Comparison of ENCODE assay signal across 2 cellular contexts in genomic region chr6:73308712-73309533, GRCh38.
A peak's percentile ranks its signal among the peaks of the same experiment; 100 is the strongest.
TF ChIP-seq lines count a peak whose summit lies in the region.

No MANE protein-coding gene starts in this region.

TF ChIP-seq in K562, 482 proteins besides CTCF, POLR2A, EP300 and RAD21 (continues in another document):
- TF ChIP-seq ZNF121 (CRISPR knock-in tag; conservative IDR thresholded peaks at IDR 0.05): 0 out of 2 replicates have a peak, but pooled peaks have one; percentile 7
- TF ChIP-seq COPS2 (conservative IDR thresholded peaks at IDR 0.05): no peak
- 0 out of 2 replicates have a peak, but pooled peaks have one; percentile 5 for TF ChIP-seq ZBTB1 (CRISPR knock-in tag; IDR thresholded peaks at IDR 0.05; ENCODE audit: borderline replicate concordance, low read depth)
- TF ChIP-seq KLF13 (tag; IDR thresholded peaks at IDR 0.05; ENCODE audit: borderline replicate concordance, low read depth): no peak
- TF ChIP-seq CHD1 (IDR thresholded peaks at IDR 0.05; ENCODE audit: low read length): peak; percentile 30
- no peak for TF ChIP-seq ZNF224 (CRISPR knock-in tag; IDR thresholded peaks at IDR 0.05)
- peak; percentile 68 for TF ChIP-seq ELF1 (tag; IDR thresholded peaks at IDR 0.05)
- no peak for TF ChIP-seq NR2C2 (CRISPR knock-in tag; IDR thresholded peaks at IDR 0.05)
- peak; percentile 87 for TF ChIP-seq NR2C2 (tag; IDR thresholded peaks at IDR 0.05)
- 0 out of 2 replicates have a peak, but pooled peaks have one; percentile 17 for TF ChIP-seq C11orf30 (IDR thresholded peaks at IDR 0.05; ENCODE audit: low read depth)
- TF ChIP-seq, protein P1, sequence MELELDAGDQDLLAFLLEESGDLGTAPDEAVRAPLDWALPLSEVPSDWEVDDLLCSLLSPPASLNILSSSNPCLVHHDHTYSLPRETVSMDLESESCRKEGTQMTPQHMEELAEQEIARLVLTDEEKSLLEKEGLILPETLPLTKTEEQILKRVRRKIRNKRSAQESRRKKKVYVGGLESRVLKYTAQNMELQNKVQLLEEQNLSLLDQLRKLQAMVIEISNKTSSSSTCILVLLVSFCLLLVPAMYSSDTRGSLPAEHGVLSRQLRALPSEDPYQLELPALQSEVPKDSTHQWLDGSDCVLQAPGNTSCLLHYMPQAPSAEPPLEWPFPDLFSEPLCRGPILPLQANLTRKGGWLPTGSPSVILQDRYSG (tag; conservative IDR thresholded peaks at IDR 0.05; ENCODE audit: low read depth): no peak
- peak; percentile 6 for TF ChIP-seq HNRNPLL (IDR thresholded peaks at IDR 0.05; ENCODE audit: low read depth, low read length, poor library complexity, severe bottlenecking)
- peak; percentile 54; the same call in 1 of the 2 replicates for TF ChIP-seq ZBTB33 (CRISPR knock-in tag; IDR thresholded peaks at IDR 0.05)
- TF ChIP-seq FOXM1 (IDR thresholded peaks at IDR 0.05; ENCODE audit: low read depth): no peak
- no peak for TF ChIP-seq FOXM1 (CRISPR knock-in tag; IDR thresholded peaks at IDR 0.05; ENCODE audit: low read depth)
- peak; percentile 26; the same call in 1 of the 2 replicates for TF ChIP-seq ETV1 (tag; conservative IDR thresholded peaks at IDR 0.05; ENCODE audit: low read depth)
- peak; percentile 89 for TF ChIP-seq CTCFL (IDR thresholded peaks at IDR 0.05; ENCODE audit: borderline replicate concordance, insufficient read depth, low read depth, low read length, poor library complexity, severe bottlenecking)
- no peak for TF ChIP-seq POLR2AphosphoS5 (IDR thresholded peaks at IDR 0.05; ENCODE audit: control insufficient read depth, insufficient read depth, low read depth, low read length)
- no peak for TF ChIP-seq DMBX1 (CRISPR knock-in tag; IDR thresholded peaks at IDR 0.05; ENCODE audit: borderline replicate concordance)
- TF ChIP-seq TAF9B (IDR thresholded peaks at IDR 0.05; ENCODE audit: partially characterized antibody): no peak
- TF ChIP-seq RCOR1 (IDR thresholded peaks at IDR 0.05; ENCODE audit: borderline replicate concordance in 1 of 2, low read depth in 2 of 2, low read length in 2 of 2): peak in 1 of 2 experiments; percentile 44; a peak in 1 of 4 replicates
- peak; percentile 51 for TF ChIP-seq PHF20 (IDR thresholded peaks at IDR 0.05; ENCODE audit: partially characterized antibody)
- no peak for TF ChIP-seq PHF8 (IDR thresholded peaks at IDR 0.05; ENCODE audit: borderline replicate concordance, low read length)
- no peak for TF ChIP-seq TGIF2 (CRISPR knock-in tag; IDR thresholded peaks at IDR 0.05)
- TF ChIP-seq, protein P2, sequence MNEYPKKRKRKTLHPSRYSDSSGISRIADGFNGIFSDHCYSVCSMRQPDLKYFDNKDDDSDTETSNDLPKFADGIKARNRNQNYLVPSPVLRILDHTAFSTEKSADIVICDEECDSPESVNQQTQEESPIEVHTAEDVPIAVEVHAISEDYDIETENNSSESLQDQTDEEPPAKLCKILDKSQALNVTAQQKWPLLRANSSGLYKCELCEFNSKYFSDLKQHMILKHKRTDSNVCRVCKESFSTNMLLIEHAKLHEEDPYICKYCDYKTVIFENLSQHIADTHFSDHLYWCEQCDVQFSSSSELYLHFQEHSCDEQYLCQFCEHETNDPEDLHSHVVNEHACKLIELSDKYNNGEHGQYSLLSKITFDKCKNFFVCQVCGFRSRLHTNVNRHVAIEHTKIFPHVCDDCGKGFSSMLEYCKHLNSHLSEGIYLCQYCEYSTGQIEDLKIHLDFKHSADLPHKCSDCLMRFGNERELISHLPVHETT (CRISPR knock-in tag; conservative IDR thresholded peaks at IDR 0.05 in 1 of 2, IDR thresholded peaks at IDR 0.05 in 1 of 2): peak in 1 of 2 experiments; percentile 38; a peak in 1 of 4 replicates
- no peak for TF ChIP-seq ZNF232 (CRISPR knock-in tag; IDR thresholded peaks at IDR 0.05)
- peak; percentile 15; the same call in 1 of the 2 replicates for TF ChIP-seq RB1 (IDR thresholded peaks at IDR 0.05; ENCODE audit: low read depth)
- TF ChIP-seq ATF1 (CRISPR knock-in tag; IDR thresholded peaks at IDR 0.05): no peak
- TF ChIP-seq ATF1 (tag; IDR thresholded peaks at IDR 0.05): no peak
- TF ChIP-seq CCAR2 (IDR thresholded peaks at IDR 0.05; ENCODE audit: low read depth, low read length): no peak

TF ChIP-seq in HepG2, 621 proteins besides CTCF, POLR2A, EP300 and RAD21:
- TF ChIP-seq ZNF275 (CRISPR knock-in tag; IDR thresholded peaks at IDR 0.05; ENCODE audit: borderline replicate concordance) (no peak), SIX4 (CRISPR knock-in tag; IDR thresholded peaks at IDR 0.05) (no peak), ESRRA (CRISPR knock-in tag; IDR thresholded peaks at IDR 0.05; ENCODE audit: low read depth) (no peak), PAX8 (CRISPR knock-in tag; IDR thresholded peaks at IDR 0.05; ENCODE audit: borderline replicate concordance) (no peak)
